18 cellular contexts compared by ENCODE assay signal in the genomic region with DNA sequence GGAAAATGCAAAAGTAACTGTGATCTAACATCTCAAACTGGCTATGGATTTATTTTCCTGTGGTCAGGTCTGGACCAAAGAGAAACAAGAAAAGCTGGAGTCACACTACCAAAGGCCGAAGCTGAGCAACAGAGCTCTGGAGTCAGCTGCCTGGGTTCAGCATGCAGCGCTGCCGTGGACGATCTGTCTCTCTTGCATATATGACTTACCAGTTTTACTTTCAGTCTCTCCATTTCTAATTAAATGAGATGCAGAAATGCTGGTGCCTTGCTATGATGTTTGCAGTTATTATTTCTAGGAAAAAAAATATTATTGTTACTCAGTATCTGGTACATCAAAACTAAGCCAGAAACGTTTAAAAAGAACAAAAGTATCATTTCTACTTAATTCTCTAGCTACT.
DNase-seq lines count a peak whose midpoint lies in the region; ATAC-seq and TF ChIP-seq lines count a peak whose summit lies in the region.
"Had no signal": no experiment of that assay in that cellular context is flagged by ENCODE, and none has a peak within 500 bp of the region (broad histone marks: within the 10 kb centered on the region; RNA-seq: fewer than 3 reads in every experiment).

No MANE protein-coding gene starts in this region.

- TF ChIP-seq CTCF in hepatocyte (IDR thresholded peaks at IDR 0.05; ENCODE audit: poor library complexity) = no peak

- H3K27ac Mint-ChIP-seq in central memory CD8-positive, alpha-beta T cell (ENCODE audit: low read depth) = peak overlapping the region; percentile 76
- H3K27ac Mint-ChIP-seq: CD14-positive monocyte, mesothelial cell of epicardium had no signal

- 82% methylated on average over 5 of the region's 5 CpGs for WGBS in hepatocyte (ENCODE audit: low lambda C conversion rate, missing lambda C conversion rate)

- no peak overlapping the region for H3K4me3 ChIP-seq in hepatocyte
- H3K4me3 ChIP-seq: A549, adrenal gland had no signal

- H3K9me3 Mint-ChIP-seq in central memory CD8-positive, alpha-beta T cell = no peaks in the 10 kb centered on the region
- H3K9me3 Mint-ChIP-seq: mesothelial cell of epicardium had no signal

- no peak overlapping the region for H3K4me2 ChIP-seq in hepatocyte
- H3K4me2 ChIP-seq: A549 had no signal

- peaks cover under 1% of the 10 kb centered on the region for H3K4me1 ChIP-seq in hepatocyte (ENCODE audit: insufficient read depth)
- H3K4me1 ChIP-seq: A549, adrenal gland had no signal

- H3K27me3 ChIP-seq in hepatocyte = no peaks in the 10 kb centered on the region
- H3K27me3 ChIP-seq: adrenal gland had no signal

- H3K36me3 ChIP-seq in hepatocyte (replicated peaks; ENCODE audit: insufficient read depth, low read depth) = no peaks in the 10 kb centered on the region
- H3K36me3 ChIP-seq: adrenal gland had no signal

- no peaks in the 10 kb centered on the region for H3K79me2 ChIP-seq in hepatocyte

- H2AFZ ChIP-seq in hepatocyte = no peak overlapping the region

- no peak for ATAC-seq in central memory CD8-positive, alpha-beta T cell (replicated peaks; ENCODE audit: extremely low read depth, poor library complexity, severe bottlenecking)
- no peak for ATAC-seq in left lobe of liver
- ATAC-seq: A549, right cardiac atrium had no signal

- no peaks in the 10 kb centered on the region for H3K9me2 ChIP-seq in hepatocyte (replicated peaks; ENCODE audit: insufficient read depth)

- DNase-seq in activated CD8-positive, alpha-beta memory T cell treated with anti-CD3 and anti-CD28 coated beads, Interleukin-2, amount 50 U/mL, for 4 hours = peak; percentile 37
- no peak for DNase-seq in activated CD8-positive, alpha-beta memory T cell treated with anti-CD3 and anti-CD28 coated beads for 24 hours
- DNase-seq in T-helper 9 cell (peak; percentile 13), hepatocyte (ENCODE audit: low spot score) (no peak), GM19238 (ENCODE audit: insufficient read length, low spot score) (no peak), left lobe of liver (ENCODE audit: low spot score) (no peak)
- no peak for DNase-seq in central memory CD8-positive, alpha-beta T cell (ENCODE audit: low spot score in 2 of 2)
- DNase-seq in stimulated activated CD4-positive, alpha-beta T cell treated with anti-CD3 and anti-CD28 coated beads, Interleukin-4, amount 100 ng/mL, for 1 hour = peak; percentile 10
- DNase-seq: adrenal gland; DND-41; effector CD8-positive, alpha-beta T cell; hippocampal formation; kidney glomerular epithelial cell; NCI-H1694 treated with DMSO at 0.1 percent for 48 hours; right cardiac atrium had no signal

- H3K4me1 Mint-ChIP-seq in central memory CD8-positive, alpha-beta T cell = peaks cover 76% of the 10 kb centered on the region
- H3K4me1 Mint-ChIP-seq: CD14-positive monocyte had no signal

- H3K9me3 ChIP-seq in hepatocyte (ENCODE audit: low read depth) = no peaks in the 10 kb centered on the region
- H3K9me3 ChIP-seq: A549, adrenal gland had no signal

- no peaks in the 10 kb centered on the region for H3K27me3 Mint-ChIP-seq in central memory CD8-positive, alpha-beta T cell

- H4K20me1 ChIP-seq in hepatocyte (ENCODE audit: insufficient read depth, poor library complexity, severe bottlenecking) = no peaks in the 10 kb centered on the region

- H3K27ac ChIP-seq in hepatocyte = no peak overlapping the region
- H3K27ac ChIP-seq: A549, adrenal gland had no signal

- peaks cover 22% of the 10 kb centered on the region for H3K36me3 Mint-ChIP-seq in central memory CD8-positive, alpha-beta T cell (ENCODE audit: insufficient read depth)
- H3K36me3 Mint-ChIP-seq: CD14-positive monocyte, mesothelial cell of epicardium had no signal

- peak overlapping the region; percentile 75 for H3K4me3 Mint-ChIP-seq in central memory CD8-positive, alpha-beta T cell
- H3K4me3 Mint-ChIP-seq: CD14-positive monocyte, mesothelial cell of epicardium had no signal

Comparison
In these comparisons a context has a peak if more than half of its experiments do, and no peak if none do; other contexts are left out.
1. DNase-seq: peak in activated CD8-positive, alpha-beta memory T cell treated with anti-CD3 and anti-CD28 coated beads, Interleukin-2, amount 50 U/mL, for 4 hours (single experiment), T-helper 9 cell (single experiment) and stimulated activated CD4-positive, alpha-beta T cell treated with anti-CD3 and anti-CD28 coated beads, Interleukin-4, amount 100 ng/mL, for 1 hour (single experiment); none in activated CD8-positive, alpha-beta memory T cell treated with anti-CD3 and anti-CD28 coated beads for 24 hours (single experiment), central memory CD8-positive, alpha-beta T cell (0 of 2), hepatocyte (single experiment), GM19238 (single experiment) and left lobe of liver (single experiment).